ENCODE assay signal across 9 cellular contexts in the genomic region with DNA sequence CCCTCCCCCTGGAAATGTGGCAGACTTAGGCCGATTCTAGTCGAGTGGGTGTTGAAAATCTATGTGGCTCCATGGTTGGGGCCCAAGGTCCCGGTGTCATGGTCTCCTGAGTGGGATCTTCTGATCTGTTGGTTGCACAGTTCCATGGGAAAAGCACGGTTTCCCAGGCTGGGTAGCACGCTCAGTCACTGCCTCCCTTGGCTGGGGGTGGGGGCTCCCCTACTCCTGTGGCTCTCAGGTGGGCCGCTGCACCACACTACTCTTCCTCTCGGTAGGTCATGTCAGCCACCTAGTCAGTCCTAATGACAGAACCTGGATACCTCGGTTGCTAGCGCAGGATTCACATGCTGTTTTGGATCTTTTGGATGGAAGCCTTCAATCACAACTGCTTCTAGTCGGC.
"Had no signal": no experiment of that assay in that cellular context is flagged by ENCODE, and none has a peak within 500 bp of the region (broad histone marks: within the 10 kb centered on the region; RNA-seq: fewer than 3 reads in every experiment).

No MANE protein-coding gene starts in this region.

- H3K4me3 Mint-ChIP-seq: IgD-negative memory B cell had no signal

- H3K27me3 Mint-ChIP-seq: IgD-negative memory B cell had no signal

- H3K4me1 Mint-ChIP-seq: IgD-negative memory B cell had no signal

- H3K9ac ChIP-seq: KMS-11 had no signal

- H3K4me2 ChIP-seq: KMS-11 had no signal

- ATAC-seq: HepG2, K562 had no signal

- H3K4me3 ChIP-seq: K562 had no signal

- DNase-seq: IMR-90, KBM-7, KG1 had no signal

- H3K27ac Mint-ChIP-seq: IgD-negative memory B cell had no signal

- H3K36me3 Mint-ChIP-seq: IgD-negative memory B cell had no signal

- H3K27ac ChIP-seq: HL-60, KMS-11 had no signal

- FAIRE-seq: HepG2, HTR-8/SVneo, K562 had no signal
